In the genomic region with DNA sequence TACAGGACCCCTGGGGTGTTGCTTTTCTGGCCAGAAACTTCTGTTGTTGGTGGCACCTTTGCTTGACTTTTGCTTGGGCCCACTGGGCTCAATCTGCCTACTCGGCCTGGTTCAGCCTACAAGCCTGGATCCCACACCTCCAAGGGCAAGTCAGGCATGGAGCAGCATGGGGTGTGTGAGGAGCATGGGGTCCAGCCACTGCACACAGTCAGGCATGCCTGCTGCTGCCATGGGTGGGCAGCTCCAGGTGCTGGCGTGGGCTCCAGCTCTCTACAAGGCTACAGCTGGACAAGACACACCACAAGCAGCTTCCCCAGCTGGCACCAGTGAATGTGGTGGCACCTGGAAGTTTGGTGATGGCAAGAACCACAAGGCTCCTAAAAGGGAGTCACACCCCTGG, we compare ENCODE assay signal across 18 cellular contexts.
DNase-seq lines count a peak whose midpoint lies in the region; ATAC-seq, FAIRE-seq and TF ChIP-seq lines count a peak whose summit lies in the region.
"Had no signal": no experiment of that assay in that cellular context is flagged by ENCODE, and none has a peak within 500 bp of the region (broad histone marks: within the 10 kb centered on the region; RNA-seq: fewer than 3 reads in every experiment).

No MANE protein-coding gene starts in this region.

- H3K4me1 ChIP-seq in OCI-LY1 (ENCODE audit: insufficient read depth, low read length, severe bottlenecking) (no peaks in the 10 kb centered on the region), lower lobe of right lung (no peaks in the 10 kb centered on the region)

- H3K27ac ChIP-seq in OCI-LY1 (ENCODE audit: low read depth, low read length, poor library complexity, severe bottlenecking) (no peak overlapping the region), lower lobe of right lung (no peak overlapping the region)
- H3K27ac ChIP-seq: GM23248 had no signal

- H4K20me1 ChIP-seq in OCI-LY1 (ENCODE audit: insufficient read depth, low read length) = no peaks in the 10 kb centered on the region

- no peaks in the 10 kb centered on the region for H3K79me2 ChIP-seq in OCI-LY1 (ENCODE audit: insufficient read depth, low read length)

- no peaks in the 10 kb centered on the region for H3K4me1 Mint-ChIP-seq in chondrocyte (ENCODE audit: low read depth)
- no peaks in the 10 kb centered on the region for H3K4me1 Mint-ChIP-seq in stimulated activated effector memory CD8-positive, alpha-beta T cell treated with anti-CD3 and anti-CD28 coated beads, Interleukin-12 subunit alpha, Interleukin-12 subunit beta, amount 100 ng/mL, for 72 hours
- H3K4me1 Mint-ChIP-seq in activated T-cell treated with anti-CD3 and anti-CD28 coated beads, Interleukin-2, amount 50 U/mL, for 72 hours (ENCODE audit: low read depth) = no peaks in the 10 kb centered on the region
- H3K4me1 Mint-ChIP-seq: CD4-positive, alpha-beta memory T cell; H9 had no signal

- DNase-seq in chondrocyte (ENCODE audit: low spot score) (peak; percentile 48), lower lobe of right lung (peak; percentile 21), frontal cortex (ENCODE audit: low spot score in 2 of 2) (no peak)
- DNase-seq in stimulated activated effector memory CD8-positive, alpha-beta T cell treated with anti-CD3 and anti-CD28 coated beads, Interleukin-12 subunit alpha, Interleukin-12 subunit beta, amount 100 ng/mL, for 72 hours (ENCODE audit: low spot score in 2 of 2) = no peak
- DNase-seq in activated T-cell treated with anti-CD3 and anti-CD28 coated beads, Interleukin-2, amount 50 U/mL, for 72 hours = no peak
- DNase-seq: C1 segment of cervical spinal cord; Calu3; CD4-positive, alpha-beta memory T cell; COR-L47; DND-41; GM23248; H9 had no signal

- no peak for FAIRE-seq in frontal cortex (lab: Jason Lieb, UNC)
- FAIRE-seq: G401.6, GM12892 had no signal

- H3K9me3 Mint-ChIP-seq in chondrocyte (ENCODE audit: low read depth) = no peaks in the 10 kb centered on the region
- peaks cover 9% of the 10 kb centered on the region for H3K9me3 Mint-ChIP-seq in stimulated activated effector memory CD8-positive, alpha-beta T cell treated with anti-CD3 and anti-CD28 coated beads, Interleukin-12 subunit alpha, Interleukin-12 subunit beta, amount 100 ng/mL, for 72 hours
- H3K9me3 Mint-ChIP-seq in activated T-cell treated with anti-CD3 and anti-CD28 coated beads, Interleukin-2, amount 50 U/mL, for 72 hours = peaks cover 0 to 3% of the 10 kb centered on the region in 2 donors

- peak in 1 of 2 donors; percentile 32 for ATAC-seq in lower lobe of right lung
- peak; percentile 40 for ATAC-seq in stimulated activated effector memory CD8-positive, alpha-beta T cell treated with anti-CD3 and anti-CD28 coated beads, Interleukin-12 subunit alpha, Interleukin-12 subunit beta, amount 100 ng/mL, for 72 hours
- no peak for ATAC-seq in GM21360 (IDR thresholded peaks at IDR 0.05; ENCODE audit: unreplicated experiment)
- ATAC-seq in HG02678 (IDR thresholded peaks at IDR 0.05; ENCODE audit: unreplicated experiment) = no peak
- no peak for ATAC-seq in activated T-cell treated with anti-CD3 and anti-CD28 coated beads, Interleukin-2, amount 50 U/mL, for 72 hours (replicated peaks in 1 of 2)
- ATAC-seq: HCT116 had no signal

- intact Hi-C loops in lower lobe of right lung (cut with DNase I) = no loop called here

- TF ChIP-seq CTCF in OCI-LY1 (IDR thresholded peaks at IDR 0.05; ENCODE audit: low read length) (no peak), chondrocyte (IDR thresholded peaks at IDR 0.05) (no peak), lower lobe of right lung (IDR thresholded peaks at IDR 0.05) (no peak)

- H3K9ac ChIP-seq in OCI-LY1 (ENCODE audit: low read length) = no peak overlapping the region
- H3K9ac ChIP-seq: GM23248 had no signal

- H2AFZ ChIP-seq in OCI-LY1 (ENCODE audit: low read length) = peak overlapping the region; percentile 75; the same call in 1 of the 2 replicates
- H2AFZ ChIP-seq: GM23248 had no signal

- H3K4me2 ChIP-seq in OCI-LY1 (ENCODE audit: low read length) = no peak overlapping the region

- no peak overlapping the region for H3K4me3 ChIP-seq in OCI-LY1 (ENCODE audit: low read depth, low read length, poor library complexity, severe bottlenecking)
- no peak overlapping the region for H3K4me3 ChIP-seq in lower lobe of right lung
- H3K4me3 ChIP-seq: GM23248 had no signal

- no peaks in the 10 kb centered on the region for H3F3A ChIP-seq in OCI-LY1 (ENCODE audit: insufficient read depth, low read length)

- H3K36me3 ChIP-seq in OCI-LY1 (ENCODE audit: insufficient read depth, low read length) = no peaks in the 10 kb centered on the region
- no peaks in the 10 kb centered on the region for H3K36me3 ChIP-seq in lower lobe of right lung

- no peaks in the 10 kb centered on the region for H3K9me2 ChIP-seq in OCI-LY1 (ENCODE audit: low read depth, low read length)

- H3K27me3 Mint-ChIP-seq in chondrocyte (ENCODE audit: low read depth) = peaks cover 13% of the 10 kb centered on the region
- H3K27me3 Mint-ChIP-seq in activated T-cell treated with anti-CD3 and anti-CD28 coated beads, Interleukin-2, amount 50 U/mL, for 72 hours (ENCODE audit: low read depth) = no peaks in the 10 kb centered on the region
- H3K27me3 Mint-ChIP-seq: CD4-positive, alpha-beta memory T cell had no signal

- H3K9me3 ChIP-seq in OCI-LY1 (ENCODE audit: low read length) = no peaks in the 10 kb centered on the region
- H3K9me3 ChIP-seq in lower lobe of right lung = no peaks in the 10 kb centered on the region

- no peak overlapping the region for H3K4me3 Mint-ChIP-seq in chondrocyte (ENCODE audit: unreplicated experiment)
- H3K4me3 Mint-ChIP-seq in stimulated activated effector memory CD8-positive, alpha-beta T cell treated with anti-CD3 and anti-CD28 coated beads, Interleukin-12 subunit alpha, Interleukin-12 subunit beta, amount 100 ng/mL, for 72 hours = no peak overlapping the region
- H3K4me3 Mint-ChIP-seq in activated T-cell treated with anti-CD3 and anti-CD28 coated beads, Interleukin-2, amount 50 U/mL, for 72 hours = no peak overlapping the region
- H3K4me3 Mint-ChIP-seq: CD4-positive, alpha-beta memory T cell; H9 had no signal

- H3K36me3 Mint-ChIP-seq in chondrocyte (ENCODE audit: low read depth) = no peaks in the 10 kb centered on the region
- H3K36me3 Mint-ChIP-seq in stimulated activated effector memory CD8-positive, alpha-beta T cell treated with anti-CD3 and anti-CD28 coated beads, Interleukin-12 subunit alpha, Interleukin-12 subunit beta, amount 100 ng/mL, for 72 hours = no peaks in the 10 kb centered on the region
- H3K36me3 Mint-ChIP-seq in activated T-cell treated with anti-CD3 and anti-CD28 coated beads, Interleukin-2, amount 50 U/mL, for 72 hours (ENCODE audit: insufficient read depth in 2 of 2) = no peaks in the 10 kb centered on the region
- H3K36me3 Mint-ChIP-seq: CD4-positive, alpha-beta memory T cell had no signal

- H3K27ac Mint-ChIP-seq in chondrocyte (ENCODE audit: unreplicated experiment) = no peak overlapping the region
- no peak overlapping the region for H3K27ac Mint-ChIP-seq in stimulated activated effector memory CD8-positive, alpha-beta T cell treated with anti-CD3 and anti-CD28 coated beads, Interleukin-12 subunit alpha, Interleukin-12 subunit beta, amount 100 ng/mL, for 72 hours
- H3K27ac Mint-ChIP-seq in activated T-cell treated with anti-CD3 and anti-CD28 coated beads, Interleukin-2, amount 50 U/mL, for 72 hours = no peak overlapping the region
- H3K27ac Mint-ChIP-seq: CD4-positive, alpha-beta memory T cell; H9 had no signal

- H3K27me3 ChIP-seq in OCI-LY1 (ENCODE audit: insufficient read depth, low read length) (no peaks in the 10 kb centered on the region), lower lobe of right lung (ENCODE audit: low read depth) (no peaks in the 10 kb centered on the region)

Comparison
In these comparisons a context has a peak if more than half of its experiments do, and no peak if none do; other contexts are left out.
1. DNase-seq: peak in chondrocyte (single experiment) and lower lobe of right lung (single experiment); none in stimulated activated effector memory CD8-positive, alpha-beta T cell treated with anti-CD3 and anti-CD28 coated beads, Interleukin-12 subunit alpha, Interleukin-12 subunit beta, amount 100 ng/mL, for 72 hours (0 of 2), frontal cortex (0 of 2) and activated T-cell treated with anti-CD3 and anti-CD28 coated beads, Interleukin-2, amount 50 U/mL, for 72 hours (0 of 2).